6 cellular contexts compared by ENCODE assay signal in genomic region chr9:41120696-41121095, GRCh38. TPM values are rescaled to one million over a fixed set of nuclear protein-coding genes. Genes with fewer than 3 reads are reported as not detected.
"Had no signal": no experiment of that assay in that cellular context is flagged by ENCODE, and none has a peak within 500 bp of the region (broad histone marks: within the 10 kb centered on the region; RNA-seq: fewer than 3 reads in every experiment).

No MANE protein-coding gene starts in this region.

RNA-seq across cellular contexts. Expression of gene FOXD4L6, which starts 7.8 kb away (rescaled TPM):
- total RNA-seq: HT-29, HT1080, IMR-90, K562 had no signal
- polyA plus RNA-seq: HepG2, IgD-negative memory B cell, IMR-90, K562 had no signal
